Comparison of ENCODE assay signal across 1 cellular context in the genomic region with DNA sequence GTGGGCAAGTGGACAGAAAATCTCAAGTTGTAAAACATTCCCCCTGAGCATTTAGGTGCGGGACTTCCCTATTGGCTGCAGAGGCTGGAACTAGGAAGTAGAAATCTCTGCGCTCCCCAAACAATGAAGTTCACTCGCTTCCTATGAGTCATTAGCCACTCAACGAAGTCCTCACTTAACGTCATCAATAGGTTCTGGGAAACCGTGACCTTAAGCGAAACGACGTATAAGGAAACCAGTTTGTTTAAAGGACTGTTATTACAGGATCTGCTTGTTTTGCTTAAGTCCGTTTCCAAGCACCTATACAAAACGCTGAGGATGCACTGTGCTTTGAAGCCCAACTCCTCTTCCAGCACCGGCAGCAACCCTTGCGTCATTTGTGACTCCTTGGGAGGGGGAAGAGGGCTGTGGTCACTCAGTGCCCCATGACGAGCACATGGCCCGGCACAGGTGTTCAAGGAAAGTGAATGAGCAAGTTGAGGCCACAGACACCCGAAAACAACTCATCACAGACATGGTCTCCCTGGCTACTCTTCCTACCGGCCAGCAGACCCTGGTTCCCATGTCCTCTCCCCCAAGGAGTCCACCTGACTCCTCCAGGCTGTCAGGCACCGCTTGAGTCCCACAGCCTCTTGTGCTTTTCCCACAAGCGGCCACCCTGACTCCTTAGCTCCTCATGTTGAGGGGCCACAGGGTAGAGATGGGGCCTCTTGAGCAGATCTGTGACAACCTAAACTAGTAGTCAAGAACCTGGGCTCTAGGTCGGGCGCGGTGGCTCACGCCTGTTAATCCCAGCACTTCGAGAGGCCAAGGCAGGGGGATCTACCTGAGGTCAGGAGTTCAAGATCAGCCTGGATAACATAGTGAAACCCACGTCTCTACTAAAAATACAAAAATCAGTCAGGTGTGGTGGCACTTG.
TF ChIP-seq lines count a peak whose summit lies in the region.

No MANE protein-coding gene starts in this region.

TF ChIP-seq in HEK293, 187 proteins besides CTCF, POLR2A, EP300 and RAD21 (continued from another document and continues in another):
- TF ChIP-seq AEBP2 (tag by site-specific recombination; IDR thresholded peaks at IDR 0.05; ENCODE audit: borderline replicate concordance) (no peak), ZSCAN23 (tag by site-specific recombination; IDR thresholded peaks at IDR 0.05) (no peak), ZNF610 (tag by site-specific recombination; IDR thresholded peaks at IDR 0.05; ENCODE audit: borderline replicate concordance) (no peak), ZNF24 (tag by site-specific recombination; IDR thresholded peaks at IDR 0.05) (peak; percentile 79; the same call in 1 of the 2 replicates), ZNF366 (tag by site-specific recombination; conservative IDR thresholded peaks at IDR 0.05) (peak; percentile 76), PRDM10 (tag by site-specific recombination; IDR thresholded peaks at IDR 0.05) (no peak; the same call in none of the 2 replicates), IKZF3 (tag by site-specific recombination; IDR thresholded peaks at IDR 0.05) (peak; percentile 63; the same call in 1 of the 2 replicates), ZNF157 (tag by site-specific recombination; IDR thresholded peaks at IDR 0.05) (no peak), ZNF155 (tag by site-specific recombination; IDR thresholded peaks at IDR 0.05) (no peak), HOXD13 (CRISPR knock-in tag; IDR thresholded peaks at IDR 0.05; ENCODE audit: borderline replicate concordance) (no peak), ZNF350 (tag by site-specific recombination; IDR thresholded peaks at IDR 0.05) (no peak), ZNF184 (tag by site-specific recombination; IDR thresholded peaks at IDR 0.05) (no peak; the same call in 1 of the 2 replicates), ZNF791 (tag by site-specific recombination; IDR thresholded peaks at IDR 0.05) (no peak), ZNF404 (tag by site-specific recombination; IDR thresholded peaks at IDR 0.05) (no peak), SP7 (tag by site-specific recombination; IDR thresholded peaks at IDR 0.05) (peak; percentile 85), ZNF629 (tag by site-specific recombination; IDR thresholded peaks at IDR 0.05) (peak; percentile 99), ZBTB17 (tag by site-specific recombination; IDR thresholded peaks at IDR 0.05) (peak; percentile 91), ZNF398 (tag by site-specific recombination; IDR thresholded peaks at IDR 0.05) (peak; percentile 28; the same call in 1 of the 2 replicates), ZNF623 (tag by site-specific recombination; IDR thresholded peaks at IDR 0.05) (0 out of 2 replicates have a peak, but pooled peaks have one; percentile 14), ZNF26 (tag by site-specific recombination; IDR thresholded peaks at IDR 0.05) (no peak), ZXDB (tag by site-specific recombination; IDR thresholded peaks at IDR 0.05) (no peak; the same call in 1 of the 2 replicates), ZNF701 (tag by site-specific recombination; IDR thresholded peaks at IDR 0.05) (no peak), ZBTB20 (tag by site-specific recombination; IDR thresholded peaks at IDR 0.05) (peak; percentile 42; the same call in 1 of the 2 replicates), OSR2 (tag by site-specific recombination; IDR thresholded peaks at IDR 0.05) (peak; percentile 54; the same call in 1 of the 2 replicates), GLIS2 (tag by site-specific recombination; IDR thresholded peaks at IDR 0.05) (peak; percentile 71), ZNF513 (tag by site-specific recombination; IDR thresholded peaks at IDR 0.05) (no peak), KLF10 (tag by site-specific recombination; IDR thresholded peaks at IDR 0.05) (peak; percentile 54), ZNF747 (tag by site-specific recombination; IDR thresholded peaks at IDR 0.05) (no peak), SCRT2 (tag by site-specific recombination; IDR thresholded peaks at IDR 0.05) (no peak), ZNF624 (tag by site-specific recombination; IDR thresholded peaks at IDR 0.05) (no peak), ZFP69B (tag by site-specific recombination; IDR thresholded peaks at IDR 0.05) (peak; percentile 62), EGR2 (tag by site-specific recombination; IDR thresholded peaks at IDR 0.05; ENCODE audit: low read depth) (no peak), ZBTB21 (tag by site-specific recombination; IDR thresholded peaks at IDR 0.05) (peak; percentile 97), ZNF133 (tag by site-specific recombination; IDR thresholded peaks at IDR 0.05) (no peak), HOXC10 (CRISPR knock-in tag; IDR thresholded peaks at IDR 0.05) (no peak), ZNF169 (tag by site-specific recombination; IDR thresholded peaks at IDR 0.05) (no peak), GLI4 (tag by site-specific recombination; IDR thresholded peaks at IDR 0.05) (no peak)
- TF ChIP-seq, protein P1, sequence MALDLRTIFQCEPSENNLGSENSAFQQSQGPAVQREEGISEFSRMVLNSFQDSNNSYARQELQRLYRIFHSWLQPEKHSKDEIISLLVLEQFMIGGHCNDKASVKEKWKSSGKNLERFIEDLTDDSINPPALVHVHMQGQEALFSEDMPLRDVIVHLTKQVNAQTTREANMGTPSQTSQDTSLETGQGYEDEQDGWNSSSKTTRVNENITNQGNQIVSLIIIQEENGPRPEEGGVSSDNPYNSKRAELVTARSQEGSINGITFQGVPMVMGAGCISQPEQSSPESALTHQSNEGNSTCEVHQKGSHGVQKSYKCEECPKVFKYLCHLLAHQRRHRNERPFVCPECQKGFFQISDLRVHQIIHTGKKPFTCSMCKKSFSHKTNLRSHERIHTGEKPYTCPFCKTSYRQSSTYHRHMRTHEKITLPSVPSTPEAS (tag by site-specific recombination; IDR thresholded peaks at IDR 0.05) = no peak
- TF ChIP-seq, protein P2, sequence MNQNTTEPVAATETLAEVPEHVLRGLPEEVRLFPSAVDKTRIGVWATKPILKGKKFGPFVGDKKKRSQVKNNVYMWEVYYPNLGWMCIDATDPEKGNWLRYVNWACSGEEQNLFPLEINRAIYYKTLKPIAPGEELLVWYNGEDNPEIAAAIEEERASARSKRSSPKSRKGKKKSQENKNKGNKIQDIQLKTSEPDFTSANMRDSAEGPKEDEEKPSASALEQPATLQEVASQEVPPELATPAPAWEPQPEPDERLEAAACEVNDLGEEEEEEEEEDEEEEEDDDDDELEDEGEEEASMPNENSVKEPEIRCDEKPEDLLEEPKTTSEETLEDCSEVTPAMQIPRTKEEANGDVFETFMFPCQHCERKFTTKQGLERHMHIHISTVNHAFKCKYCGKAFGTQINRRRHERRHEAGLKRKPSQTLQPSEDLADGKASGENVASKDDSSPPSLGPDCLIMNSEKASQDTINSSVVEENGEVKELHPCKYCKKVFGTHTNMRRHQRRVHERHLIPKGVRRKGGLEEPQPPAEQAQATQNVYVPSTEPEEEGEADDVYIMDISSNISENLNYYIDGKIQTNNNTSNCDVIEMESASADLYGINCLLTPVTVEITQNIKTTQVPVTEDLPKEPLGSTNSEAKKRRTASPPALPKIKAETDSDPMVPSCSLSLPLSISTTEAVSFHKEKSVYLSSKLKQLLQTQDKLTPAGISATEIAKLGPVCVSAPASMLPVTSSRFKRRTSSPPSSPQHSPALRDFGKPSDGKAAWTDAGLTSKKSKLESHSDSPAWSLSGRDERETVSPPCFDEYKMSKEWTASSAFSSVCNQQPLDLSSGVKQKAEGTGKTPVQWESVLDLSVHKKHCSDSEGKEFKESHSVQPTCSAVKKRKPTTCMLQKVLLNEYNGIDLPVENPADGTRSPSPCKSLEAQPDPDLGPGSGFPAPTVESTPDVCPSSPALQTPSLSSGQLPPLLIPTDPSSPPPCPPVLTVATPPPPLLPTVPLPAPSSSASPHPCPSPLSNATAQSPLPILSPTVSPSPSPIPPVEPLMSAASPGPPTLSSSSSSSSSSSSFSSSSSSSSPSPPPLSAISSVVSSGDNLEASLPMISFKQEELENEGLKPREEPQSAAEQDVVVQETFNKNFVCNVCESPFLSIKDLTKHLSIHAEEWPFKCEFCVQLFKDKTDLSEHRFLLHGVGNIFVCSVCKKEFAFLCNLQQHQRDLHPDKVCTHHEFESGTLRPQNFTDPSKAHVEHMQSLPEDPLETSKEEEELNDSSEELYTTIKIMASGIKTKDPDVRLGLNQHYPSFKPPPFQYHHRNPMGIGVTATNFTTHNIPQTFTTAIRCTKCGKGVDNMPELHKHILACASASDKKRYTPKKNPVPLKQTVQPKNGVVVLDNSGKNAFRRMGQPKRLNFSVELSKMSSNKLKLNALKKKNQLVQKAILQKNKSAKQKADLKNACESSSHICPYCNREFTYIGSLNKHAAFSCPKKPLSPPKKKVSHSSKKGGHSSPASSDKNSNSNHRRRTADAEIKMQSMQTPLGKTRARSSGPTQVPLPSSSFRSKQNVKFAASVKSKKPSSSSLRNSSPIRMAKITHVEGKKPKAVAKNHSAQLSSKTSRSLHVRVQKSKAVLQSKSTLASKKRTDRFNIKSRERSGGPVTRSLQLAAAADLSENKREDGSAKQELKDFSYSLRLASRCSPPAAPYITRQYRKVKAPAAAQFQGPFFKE (tag by site-specific recombination; IDR thresholded peaks at IDR 0.05; ENCODE audit: borderline replicate concordance) = no peak
- TF ChIP-seq, protein P3, sequence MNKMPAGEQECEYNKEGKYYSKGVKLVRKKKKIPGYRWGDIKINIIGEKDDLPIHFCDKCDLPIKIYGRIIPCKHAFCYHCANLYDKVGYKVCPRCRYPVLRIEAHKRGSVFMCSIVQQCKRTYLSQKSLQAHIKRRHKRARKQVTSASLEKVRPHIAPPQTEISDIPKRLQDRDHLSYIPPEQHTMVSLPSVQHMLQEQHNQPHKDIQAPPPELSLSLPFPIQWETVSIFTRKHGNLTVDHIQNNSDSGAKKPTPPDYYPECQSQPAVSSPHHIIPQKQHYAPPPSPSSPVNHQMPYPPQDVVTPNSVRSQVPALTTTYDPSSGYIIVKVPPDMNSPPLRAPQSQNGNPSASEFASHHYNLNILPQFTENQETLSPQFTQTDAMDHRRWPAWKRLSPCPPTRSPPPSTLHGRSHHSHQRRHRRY (tag by site-specific recombination; IDR thresholded peaks at IDR 0.05) = no peak
